25 cellular contexts compared by ENCODE assay signal in genomic region chr9:27619743-27620142, GRCh38. TPM values are rescaled to one million over a fixed set of nuclear protein-coding genes. Genes with fewer than 3 reads are reported as not detected.
DNase-seq lines count a peak whose midpoint lies in the region; TF ChIP-seq lines count a peak whose summit lies in the region.
"Had no signal": no experiment of that assay in that cellular context is flagged by ENCODE, and none has a peak within 500 bp of the region (broad histone marks: within the 10 kb centered on the region; RNA-seq: fewer than 3 reads in every experiment).

No MANE protein-coding gene starts in this region.

- no peaks in the 10 kb centered on the region for H3K36me3 ChIP-seq in neural cell (ENCODE audit: insufficient read depth, low read length)
- no peaks in the 10 kb centered on the region for H3K36me3 ChIP-seq in neuronal stem cell (replicated peaks in 1 of 2; ENCODE audit: control insufficient read depth in 2 of 2, insufficient read depth in 2 of 2, low read length in 2 of 2)
- no peaks in the 10 kb centered on the region for H3K36me3 ChIP-seq in Peyer's patch
- H3K36me3 ChIP-seq: BE2C, BLaER1 had no signal

- no peak overlapping the region for H4K91ac ChIP-seq in neuronal stem cell (ENCODE audit: low read depth, low read length, poor library complexity)

- H3K79me2 ChIP-seq in neural cell (replicated peaks; ENCODE audit: insufficient read depth, low read length), result no peaks in the 10 kb centered on the region

- peaks cover 0 to 5% of the 10 kb centered on the region in 2 donors for H3K4me1 ChIP-seq in neuronal stem cell (ENCODE audit: control insufficient read depth in 2 of 2, insufficient read depth in 1 of 2, low read depth in 1 of 2, low read length in 2 of 2)
- H3K4me1 ChIP-seq in Peyer's patch, result no peaks in the 10 kb centered on the region
- H3K4me1 ChIP-seq: BE2C, Caco-2 had no signal

- no peak overlapping the region for H3K18ac ChIP-seq in neuronal stem cell (ENCODE audit: low read length)

- TF ChIP-seq RAD21 in neural cell (conservative IDR thresholded peaks at IDR 0.05), result peak; percentile 15

- TF ChIP-seq CTCF in neural cell (IDR thresholded peaks at IDR 0.05; ENCODE audit: poor library complexity, severe bottlenecking) (no peak), Peyer's patch (IDR thresholded peaks at IDR 0.05) (no peak)

- no peak overlapping the region for H2BK120ac ChIP-seq in neuronal stem cell (ENCODE audit: low read depth, low read length)

- no peak for TF ChIP-seq POLR2A in Peyer's patch (IDR thresholded peaks at IDR 0.05)

- H3K9ac ChIP-seq in neural cell (ENCODE audit: low read length) (peak overlapping the region; percentile 30), neuronal stem cell (ENCODE audit: low read depth, low read length, poor library complexity) (no peak overlapping the region)
- H3K9ac ChIP-seq: BLaER1 had no signal

- H3K4me2 ChIP-seq in neural cell (ENCODE audit: low read length) (no peak overlapping the region), neuronal stem cell (ENCODE audit: insufficient read depth, low read length, poor library complexity, severe bottlenecking) (no peak overlapping the region)
- H3K4me2 ChIP-seq: BLaER1 had no signal

- WGBS in neuronal stem cell (ENCODE audit: extremely low coverage in 2 of 2, insufficient read length in 2 of 2, insufficient replicate concordance in 1 of 2), 2 donors, result no CpG with 5 or more reads among the region's 6 CpGs

- no peaks in the 10 kb centered on the region for H3K79me1 ChIP-seq in neuronal stem cell (ENCODE audit: low read depth, low read length)

- no peaks in the 10 kb centered on the region for H3K9me3 ChIP-seq in neural cell (ENCODE audit: low read length)
- no peaks in the 10 kb centered on the region for H3K9me3 ChIP-seq in neuronal stem cell (replicated peaks in 1 of 2; ENCODE audit: control insufficient read depth in 2 of 2, insufficient read depth in 1 of 2, low read depth in 1 of 2, low read length in 2 of 2)
- no peaks in the 10 kb centered on the region for H3K9me3 ChIP-seq in Peyer's patch
- H3K9me3 ChIP-seq: BE2C, BLaER1, Caco-2 had no signal

- H3K27me3 ChIP-seq in neural cell (ENCODE audit: insufficient read depth, low read depth, low read length) (no peaks in the 10 kb centered on the region), neuronal stem cell (ENCODE audit: control insufficient read depth in 3 of 3, insufficient read depth in 3 of 3, low read depth in 1 of 3, low read length in 3 of 3) (no peaks in the 10 kb centered on the region), Peyer's patch (no peaks in the 10 kb centered on the region)
- H3K27me3 ChIP-seq: BE2C, BLaER1 had no signal

- H2AK5ac ChIP-seq in neuronal stem cell (ENCODE audit: low read depth, low read length), result no peak overlapping the region

- H3K4ac ChIP-seq in neuronal stem cell (ENCODE audit: low read length), result no peak overlapping the region

- no peaks in the 10 kb centered on the region for H3K9me2 ChIP-seq in neural cell (ENCODE audit: insufficient read depth, low read length)

- no peak overlapping the region for H3K14ac ChIP-seq in neuronal stem cell (ENCODE audit: low read length)

- H2BK5ac ChIP-seq in neuronal stem cell (ENCODE audit: low read length), result no peak overlapping the region

- in situ Hi-C loops in KBM-7 (cut with MboI; ENCODE audit: low pct_unique_long_range_greater_than_20kb, low sequenced_read_pairs), result no loop called here

- no peaks in the 10 kb centered on the region for H3F3A ChIP-seq in neural cell (ENCODE audit: insufficient read depth, low read length, poor library complexity, severe bottlenecking)

- no peak overlapping the region for H2AFZ ChIP-seq in neural cell (ENCODE audit: low read depth, low read length)
- peak overlapping the region; percentile 70 for H2AFZ ChIP-seq in neuronal stem cell (ENCODE audit: low read length)

- no peak overlapping the region for H4K8ac ChIP-seq in neuronal stem cell (ENCODE audit: low read depth, low read length)

- H2BK12ac ChIP-seq in neuronal stem cell (ENCODE audit: low read length), result no peak overlapping the region

- H3K4me3 ChIP-seq in neural cell (ENCODE audit: low read length) (peak overlapping the region; percentile 5), neuronal stem cell (ENCODE audit: low read length in 2 of 2) (no peak overlapping the region), Peyer's patch (no peak overlapping the region)
- H3K4me3 ChIP-seq: BLaER1, GM12878 had no signal

- no peak overlapping the region for H3K23ac ChIP-seq in neuronal stem cell (ENCODE audit: low read depth, low read length, poor library complexity)

- no peak overlapping the region for H2BK15ac ChIP-seq in neuronal stem cell (ENCODE audit: low read length)

- no peaks in the 10 kb centered on the region for H4K20me1 ChIP-seq in neural cell (ENCODE audit: insufficient read depth)
- H4K20me1 ChIP-seq: BLaER1 had no signal

- DNase-seq in SK-N-DZ (ENCODE audit: low spot score) (peak; percentile 1), UCSD-AML1 (lab: John Stamatoyannopoulos, UW; ENCODE audit: unreplicated experiment) (peak; percentile 9), neuronal stem cell (ENCODE audit: low spot score) (no peak), AG20443 (ENCODE audit: low spot score) (no peak), Ammon's horn (ENCODE audit: low spot score) (no peak), Peyer's patch (no peak), KBM-7 (no peak)
- DNase-seq: 8988T; ACHN; AML-193; BE2C; C1 segment of cervical spinal cord; Caco-2; Calu3; CD4-positive, CD25-positive, alpha-beta regulatory T cell; CD8-positive, alpha-beta T cell; DMS153; DMS53; DMS79; DND-41; EL; GDM1 had no signal

- peak; percentile 88 for TF ChIP-seq EP300 in neural cell (conservative IDR thresholded peaks at IDR 0.05; ENCODE audit: poor library complexity, severe bottlenecking)

- H3K27ac ChIP-seq in neural cell (ENCODE audit: low read length) (peak overlapping the region; percentile 79), neuronal stem cell (replicated peaks; ENCODE audit: low read length) (no peak overlapping the region), Peyer's patch (no peak overlapping the region)
- H3K27ac ChIP-seq: BLaER1 had no signal

TF ChIP-seq in neural cell, 6 proteins besides CTCF, POLR2A, EP300 and RAD21:
- TF ChIP-seq POLR2AphosphoS5 (IDR thresholded peaks at IDR 0.05), result peak; percentile 67
- TF ChIP-seq MXI1 (conservative IDR thresholded peaks at IDR 0.05; ENCODE audit: poor library complexity, severe bottlenecking), result no peak
- TF ChIP-seq SMC3 (conservative IDR thresholded peaks at IDR 0.05; ENCODE audit: poor library complexity), result peak; percentile 12

RNA-seq across cellular contexts. Expression of gene C9orf72, which starts 46.5 kb away (rescaled TPM):
- polyA plus RNA-seq in SK-N-DZ (2014; cell fraction: cytosol; rRNA removed), result 17.4 and 18.8 TPM in 2 replicates
- polyA plus RNA-seq in SK-N-DZ (2014; cell fraction: nucleus; rRNA removed), result 44.3 and 47.1 TPM in 2 replicates
- polyA plus RNA-seq in neural cell, result 146 and 166 TPM in 2 replicates
- polyA minus RNA-seq in neural cell, result 121 and 135 TPM in 2 replicates
- 30.6 TPM for polyA plus RNA-seq in neuronal stem cell (2013, experiment 1 of 2)
- polyA plus RNA-seq in neuronal stem cell (2013, experiment 2 of 2), result 32.0 TPM
- total RNA-seq in Peyer's patch, result 10 to 100 TPM; 13.1 to 30.5 (median 15.1) TPM

Comparison
In these comparisons a context has a peak if more than half of its experiments do, and no peak if none do; other contexts are left out.
1. DNase-seq: peak in SK-N-DZ (single experiment) and UCSD-AML1 (single experiment); none in neuronal stem cell (single experiment), AG20443 (single experiment), Ammon's horn (single experiment), Peyer's patch (0 of 3) and KBM-7 (single experiment).